ENCODE assay signal across 15 cellular contexts in genomic region chr17:6661464-6661848, GRCh38. TPM values are rescaled to one million over a fixed set of nuclear protein-coding genes. Genes with fewer than 3 reads are reported as not detected.
"Had no signal": no experiment of that assay in that cellular context is flagged by ENCODE, and none has a peak within 500 bp of the region (broad histone marks: within the 10 kb centered on the region; RNA-seq: fewer than 3 reads in every experiment).

No MANE protein-coding gene starts in this region.

- H3K9me3 Mint-ChIP-seq: activated T-helper 1 cell treated with anti-CD3 and anti-CD28 coated beads, Interleukin-12 subunit alpha, Interleukin-12 subunit beta, Interleukin-2, Interleukin-4 antibody, amounts not matched to agents 30 ng/mL and 10 ng/mL and 1 ng/mL, durations not matched to agents 14 hours and 24 hours and 36 hours; endodermal cell; mesothelial cell of epicardium had no signal

- H3K4me1 Mint-ChIP-seq: mesothelial cell of epicardium had no signal

- H3K27ac Mint-ChIP-seq: endodermal cell, mesothelial cell of epicardium had no signal

- H3K9me3 ChIP-seq: tibial nerve had no signal

- H3K4me3 Mint-ChIP-seq: endodermal cell, mesothelial cell of epicardium had no signal

- H3K27me3 Mint-ChIP-seq: stimulated activated naive B cell treated with anti-CD40 and anti-IgM and Interleukin-4, amounts not matched to agents 10 μg/mL and 1 μg/mL and 100 μg/mL, for 72 hours had no signal

- ATAC-seq: right cardiac atrium had no signal

- H3K4me3 ChIP-seq: tibial nerve had no signal

- H3K36me3 ChIP-seq: tibial nerve had no signal

- DNase-seq: activated CD4-positive, alpha-beta T cell treated with anti-CD3 and anti-CD28 coated beads for 1 hour; activated CD4-positive, alpha-beta T cell treated with anti-CD3 and anti-CD28 coated beads, Interleukin-2, amount 50 U/mL, for 48 hours; activated CD8-positive, alpha-beta memory T cell treated with anti-CD3 and anti-CD28 coated beads, Interleukin-2, amount 50 U/mL, for 4 hours; activated naive CD4-positive, alpha-beta T cell treated with Interleukin-2 at 50 U/mL for 16 hours; central memory CD4-positive, alpha-beta T cell; kidney glomerular epithelial cell; right cardiac atrium; small intestine had no signal

- H3K27ac ChIP-seq: tibial nerve had no signal

RNA-seq across cellular contexts. Expression of gene SLC13A5, which starts 51.7 kb away (rescaled TPM):
- total RNA-seq: activated T-helper 1 cell treated with anti-CD3 and anti-CD28 coated beads, Interleukin-12 subunit alpha, Interleukin-12 subunit beta, Interleukin-2, Interleukin-4 antibody, amounts not matched to agents 30 ng/mL and 10 ng/mL and 1 ng/mL, durations not matched to agents 14 hours and 24 hours and 36 hours; right cardiac atrium; subcutaneous adipose tissue; T-helper 2 cell treated with Interferon-gamma antibody and Interleukin-4, amounts not matched to agents 100 ng/mL and 5 ng/mL, for 36 hours; tibial nerve had no signal
